8 cellular contexts compared by ENCODE assay signal in the genomic region with DNA sequence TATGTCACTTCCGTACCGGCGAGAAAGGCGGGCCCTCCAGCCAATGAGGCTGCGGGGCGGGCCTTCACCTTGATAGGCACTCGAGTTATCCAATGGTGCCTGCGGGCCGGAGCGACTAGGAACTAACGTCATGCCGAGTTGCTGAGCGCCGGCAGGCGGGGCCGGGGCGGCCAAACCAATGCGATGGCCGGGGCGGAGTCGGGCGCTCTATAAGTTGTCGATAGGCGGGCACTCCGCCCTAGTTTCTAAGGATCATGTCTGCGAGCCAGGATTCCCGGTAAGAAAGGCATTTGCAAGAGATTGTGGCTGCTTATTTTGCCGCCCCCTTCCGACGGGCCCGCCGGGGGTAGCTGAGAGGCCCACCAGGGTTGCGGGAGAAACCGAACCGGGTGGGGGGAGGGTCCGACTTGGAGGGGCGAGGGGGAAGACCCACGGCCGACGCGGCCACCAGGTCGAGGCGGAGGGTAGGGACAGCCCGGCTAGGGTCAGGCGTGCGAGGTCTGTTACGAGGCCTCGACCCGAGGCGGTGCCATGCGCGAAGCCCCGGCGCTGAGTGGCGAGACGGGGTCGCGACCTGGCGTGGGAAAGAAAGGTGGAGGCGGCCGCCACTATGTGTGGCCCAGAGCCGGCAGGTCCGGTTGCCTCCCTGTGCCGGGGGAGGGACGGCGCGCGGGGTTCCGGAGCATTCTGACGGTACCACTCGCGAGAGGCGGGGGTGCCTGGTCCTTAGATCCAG. TPM values are rescaled to one million over a fixed set of nuclear protein-coding genes. Genes with fewer than 3 reads are reported as not detected.
DNase-seq lines count a peak whose midpoint lies in the region; ATAC-seq and TF ChIP-seq lines count a peak whose summit lies in the region.

No MANE protein-coding gene starts in this region.

- TF ChIP-seq CTCF in tibial artery (IDR thresholded peaks at IDR 0.05) = no peak

- H3K4me1 ChIP-seq in tibial artery = peaks cover 0 to 30% (median 23%) of the 10 kb centered on the region in 4 donors

- H3K9me3 Mint-ChIP-seq in activated naive CD4-positive, alpha-beta T cell treated with anti-CD3 and anti-CD28 coated beads, Interleukin-2, amount 50 U/mL, for 72 hours = no peaks in the 10 kb centered on the region

- no peaks in the 10 kb centered on the region for H3K27me3 ChIP-seq in tibial artery

- in situ Hi-C loops in G401 (cut with HindIII; ENCODE audit: low sequenced_read_pairs) = no loop called here

- peaks cover 45 to 82% (median 54%) of the 10 kb centered on the region in 3 donors for H3K36me3 ChIP-seq in tibial artery

- H3K27ac ChIP-seq in tibial artery = peak overlapping the region; percentile 98 to 100

- DNase-seq in G401 (ENCODE audit: low spot score) (peak; percentile 100), HEK293T (ENCODE audit: extremely low spot score) (peak; percentile 98), NCI-H1092 (lab: John Stamatoyannopoulos, UW) (peak; percentile 97), SKM-1 (lab: John Stamatoyannopoulos, UW; ENCODE audit: unreplicated experiment) (peak; percentile 91), globus pallidus (ENCODE audit: low spot score) (peak; percentile 99), occipital lobe (lab: John Stamatoyannopoulos, UW) (peak; percentile 99), tibial artery (peak; percentile 100)
- DNase-seq in activated naive CD4-positive, alpha-beta T cell treated with anti-CD3 and anti-CD28 coated beads, Interleukin-2, amount 50 U/mL, for 72 hours (ENCODE audit: low spot score in 2 of 2) = peak; percentile 100

- peaks cover 58 to 59% of the 10 kb centered on the region in 2 donors for H3K36me3 Mint-ChIP-seq in activated naive CD4-positive, alpha-beta T cell treated with anti-CD3 and anti-CD28 coated beads, Interleukin-2, amount 50 U/mL, for 72 hours

- H3K4me3 ChIP-seq in tibial artery = peak overlapping the region; percentile 85 to 100

- peak; percentile 89 to 91 for ATAC-seq in activated naive CD4-positive, alpha-beta T cell treated with anti-CD3 and anti-CD28 coated beads, Interleukin-2, amount 50 U/mL, for 72 hours

- no peaks in the 10 kb centered on the region for H3K9me3 ChIP-seq in tibial artery

- H3K27ac Mint-ChIP-seq in activated naive CD4-positive, alpha-beta T cell treated with anti-CD3 and anti-CD28 coated beads, Interleukin-2, amount 50 U/mL, for 72 hours = peak overlapping the region; percentile 98 to 100

- CTCF ChIA-PET in HEK293T (lab: Yijun Ruan, JAX) = interaction anchor here (1.1 kb wide), 1 partner anchor 12 kb away, joined by 3 read pairs; no protein-coding TSS in a partner anchor

- POLR2A ChIA-PET in HEK293T (lab: Yijun Ruan, JAX) = interaction anchor here (1.4 to 6.3 kb wide), 7 partner anchors 8 to 118 kb away, joined by 3 to 40 read pairs (median 5); partner anchors contain the start of genes MPDU1, SENP3, TNFSF12 and TP53

- intact Hi-C loops in tibial artery (cut with DNase I; ENCODE audit: low total_unique reads) = no loop called here

TF ChIP-seq in HEK293T, 16 proteins besides CTCF, POLR2A, EP300 and RAD21:
- TF ChIP-seq FOXA1 (IDR thresholded peaks at IDR 0.05) (no peak), PKNOX1 (IDR thresholded peaks at IDR 0.05) (peak; percentile 100), L3MBTL2 (conservative IDR thresholded peaks at IDR 0.05) (no peak), BHLHE40 (IDR thresholded peaks at IDR 0.05; ENCODE audit: borderline replicate concordance) (peak; percentile 35; the same call in 1 of the 2 replicates), ELF4 (IDR thresholded peaks at IDR 0.05) (peak; percentile 95), HDGF (IDR thresholded peaks at IDR 0.05; ENCODE audit: borderline replicate concordance) (no peak), NFRKB (IDR thresholded peaks at IDR 0.05) (peak; percentile 46; the same call in 1 of the 2 replicates), SUZ12 (IDR thresholded peaks at IDR 0.05) (no peak), FOXK2 (IDR thresholded peaks at IDR 0.05) (no peak), CTBP1 (IDR thresholded peaks at IDR 0.05; ENCODE audit: borderline replicate concordance) (no peak)

RNA-seq across cellular contexts. Expression of gene CD68, which starts 6.7 kb away (rescaled TPM):
- 119 and 129 TPM in 2 replicates for total RNA-seq in G401 (2014; rRNA removed; shearing (Covaris generic))
- 10 to 100 TPM in 1 of 2 donors, 1 to 10 TPM in 1; 7.6 to 12.7 TPM for total RNA-seq in activated naive CD4-positive, alpha-beta T cell treated with anti-CD3 and anti-CD28 coated beads, Interleukin-2, amount 50 U/mL, for 72 hours
- total RNA-seq in occipital lobe = 0.62 TPM

RNA-seq across cellular contexts. Expression of gene MPDU1, which starts 10.9 kb away (rescaled TPM):
- 151 and 157 TPM in 2 replicates for total RNA-seq in G401 (2014; rRNA removed; shearing (Covaris generic))
- total RNA-seq in activated naive CD4-positive, alpha-beta T cell treated with anti-CD3 and anti-CD28 coated beads, Interleukin-2, amount 50 U/mL, for 72 hours = 10 to 100 TPM; 52.1 to 60.6 TPM
- 34.8 TPM for total RNA-seq in occipital lobe

RNA-seq across cellular contexts. Expression of gene SENP3, which starts 11.0 kb away (rescaled TPM):
- 157 and 182 TPM in 2 replicates for total RNA-seq in G401 (2014; rRNA removed; shearing (Covaris generic))
- total RNA-seq in activated naive CD4-positive, alpha-beta T cell treated with anti-CD3 and anti-CD28 coated beads, Interleukin-2, amount 50 U/mL, for 72 hours = 10 to 100 TPM; 42.9 to 46.3 TPM
- total RNA-seq in occipital lobe = 84.8 TPM

RNA-seq across cellular contexts. Expression of gene TNFSF13, which starts 14.2 kb away (rescaled TPM):
- total RNA-seq in G401 (2014; rRNA removed; shearing (Covaris generic)) = 1.5 TPM in 1 of 2 replicates, not detected in the other
- total RNA-seq in activated naive CD4-positive, alpha-beta T cell treated with anti-CD3 and anti-CD28 coated beads, Interleukin-2, amount 50 U/mL, for 72 hours = 1 to 10 TPM; 4.6 to 6.0 TPM
- total RNA-seq in occipital lobe = 0.31 TPM

RNA-seq across cellular contexts. Expression of gene SOX15, which starts 17.1 kb away (rescaled TPM):
- 6.8 and 12.1 TPM in 2 replicates for total RNA-seq in G401 (2014; rRNA removed; shearing (Covaris generic))
- total RNA-seq in activated naive CD4-positive, alpha-beta T cell treated with anti-CD3 and anti-CD28 coated beads, Interleukin-2, amount 50 U/mL, for 72 hours = under 1 TPM; 0.23 to 0.93 TPM
- 0.47 TPM for total RNA-seq in occipital lobe

Comparison
In these comparisons a context has a peak if more than half of its experiments do, and no peak if none do; other contexts are left out.
1. Peak in every context shown above with its lines: DNase-seq, ATAC-seq, H3K4me3 ChIP-seq and H3K27ac ChIP-seq.